ENCODE assay signal across 9 cellular contexts in the genomic region with DNA sequence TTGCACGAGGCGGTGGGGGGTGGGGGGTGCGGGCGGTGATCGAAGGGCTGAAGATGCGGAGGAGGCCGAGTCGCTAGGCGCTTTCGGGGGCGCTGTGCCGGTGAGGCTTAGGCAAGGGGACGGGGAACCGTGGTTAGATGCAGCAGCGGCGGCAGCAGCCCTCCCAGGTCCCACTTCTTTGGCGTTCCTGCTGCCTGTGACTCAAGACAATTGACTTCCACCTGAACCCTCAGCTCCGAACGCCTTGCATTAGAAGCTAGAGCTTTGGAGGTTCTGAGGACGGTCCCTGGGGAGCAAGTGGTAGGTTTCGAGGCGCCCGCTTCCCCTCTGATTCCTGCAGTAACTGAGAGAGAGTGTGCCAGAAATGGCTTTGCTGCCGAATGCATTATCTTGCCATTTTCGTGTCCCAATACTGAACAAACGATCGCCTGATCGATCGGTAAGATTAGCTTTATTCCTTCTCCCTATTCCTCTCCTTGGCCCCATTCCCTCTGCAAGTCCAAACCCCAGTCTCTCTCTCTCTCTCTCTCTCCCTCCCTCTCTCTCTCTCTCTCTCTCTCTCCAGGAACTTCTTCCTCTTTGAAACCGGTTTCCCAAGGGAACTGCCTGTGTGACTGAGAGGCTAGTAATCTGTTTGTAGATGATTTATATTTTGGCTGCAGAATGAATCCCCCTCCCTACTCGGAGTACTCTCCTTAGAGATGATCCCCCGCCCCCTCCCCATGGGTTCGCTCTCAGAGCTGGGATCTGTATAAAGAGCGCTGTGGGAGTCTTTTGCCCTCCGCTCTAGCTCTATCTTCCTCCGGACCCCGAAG. TPM values are rescaled to one million over a fixed set of nuclear protein-coding genes. Genes with fewer than 3 reads are reported as not detected.
DNase-seq lines count a peak whose midpoint lies in the region; ATAC-seq, FAIRE-seq and TF ChIP-seq lines count a peak whose summit lies in the region.
"Had no signal": no experiment of that assay in that cellular context is flagged by ENCODE, and none has a peak within 500 bp of the region (broad histone marks: within the 10 kb centered on the region; RNA-seq: fewer than 3 reads in every experiment).

No MANE protein-coding gene starts in this region.

- no TSS peak for BruUV-seq in MCF 10A (replicated peaks; lab: Mats Ljungman, UMichigan)

- no peak for TF ChIP-seq POLR2A in testis (IDR thresholded peaks at IDR 0.05)

- H3K27ac Mint-ChIP-seq in MCF 10A (ENCODE audit: low read depth, unreplicated experiment) = no peak overlapping the region
- H3K27ac Mint-ChIP-seq in natural killer cell treated with Interleukin-12 subunit alpha and Interleukin-12 subunit beta and Interleukin-15 and Interleukin-18, amount 100 ng/mL, for 72 hours = no peak overlapping the region

- H3K4me1 ChIP-seq in kidney (ENCODE audit: control insufficient read depth in 1 of 2, insufficient read depth in 1 of 2, low read depth in 1 of 2, low read length in 2 of 2) (peaks cover 0 to 3% of the 10 kb centered on the region in 2 donors), testis (no peaks in the 10 kb centered on the region)

- no peaks in the 10 kb centered on the region for H3K27me3 Mint-ChIP-seq in MCF 10A (ENCODE audit: insufficient read depth, unreplicated experiment)
- no peaks in the 10 kb centered on the region for H3K27me3 Mint-ChIP-seq in natural killer cell treated with Interleukin-12 subunit alpha and Interleukin-12 subunit beta and Interleukin-15 and Interleukin-18, amount 100 ng/mL, for 72 hours

- no peaks in the 10 kb centered on the region for H3K9me3 Mint-ChIP-seq in MCF 10A (ENCODE audit: unreplicated experiment)
- H3K9me3 Mint-ChIP-seq in natural killer cell treated with Interleukin-12 subunit alpha and Interleukin-12 subunit beta and Interleukin-15 and Interleukin-18, amount 100 ng/mL, for 72 hours = no peaks in the 10 kb centered on the region

- intact Hi-C loops in MCF 10A (cut with micrococcal nuclease) (no loop called here), kidney (cut with DNase I) (no loop called here), testis (cut with DNase I; ENCODE audit: low total_unique reads) (no loop called here)

- H3K4me3 ChIP-seq in kidney (ENCODE audit: low read length in 2 of 2) (peak overlapping the region; percentile 54 to 64), testis (peak overlapping the region in 1 of 2 donors; percentile 2)

- no peaks in the 10 kb centered on the region for H3K36me3 Mint-ChIP-seq in MCF 10A (ENCODE audit: insufficient read depth, unreplicated experiment)
- peaks cover 4% of the 10 kb centered on the region for H3K36me3 Mint-ChIP-seq in natural killer cell treated with Interleukin-12 subunit alpha and Interleukin-12 subunit beta and Interleukin-15 and Interleukin-18, amount 100 ng/mL, for 72 hours

- POLR2A ChIA-PET in MCF 10A (lab: Yijun Ruan, JAX) = interaction anchor here (0.5 to 1.1 kb wide), 5 partner anchors 23 to 679 kb away, joined by 3 to 6 read pairs (median 3); no protein-coding TSS in a partner anchor

- FAIRE-seq in kidney (lab: Jason Lieb, UNC) = no peak

- 1% methylated on average over 34 to 36 of the region's 37 CpGs for WGBS in testis, 2 donors

- H3K9me3 ChIP-seq in kidney (ENCODE audit: control insufficient read depth in 1 of 2, low read length in 2 of 2) (no peaks in the 10 kb centered on the region), testis (no peaks in the 10 kb centered on the region)

- H3K4me3 Mint-ChIP-seq in MCF 10A (ENCODE audit: unreplicated experiment) = peak overlapping the region; percentile 81
- no peak overlapping the region for H3K4me3 Mint-ChIP-seq in natural killer cell treated with Interleukin-12 subunit alpha and Interleukin-12 subunit beta and Interleukin-15 and Interleukin-18, amount 100 ng/mL, for 72 hours

- CTCF ChIA-PET in MCF 10A (lab: Yijun Ruan, JAX) = interaction anchor here (0.6 to 1.3 kb wide), 3 partner anchors 16 to 1558 kb away, joined by 3 to 4 read pairs (median 4); no protein-coding TSS in a partner anchor

- peak; percentile 58 for ATAC-seq in GM21423 (IDR thresholded peaks at IDR 0.05; ENCODE audit: unreplicated experiment)
- no peak for ATAC-seq in natural killer cell treated with Interleukin-12 subunit alpha and Interleukin-12 subunit beta and Interleukin-15 and Interleukin-18, amount 100 ng/mL, for 72 hours

- H3K4me1 Mint-ChIP-seq in MCF 10A (ENCODE audit: insufficient read depth, unreplicated experiment) = peaks cover 15% of the 10 kb centered on the region
- no peaks in the 10 kb centered on the region for H3K4me1 Mint-ChIP-seq in natural killer cell treated with Interleukin-12 subunit alpha and Interleukin-12 subunit beta and Interleukin-15 and Interleukin-18, amount 100 ng/mL, for 72 hours (ENCODE audit: low read depth in 2 of 2)

- H3K27ac ChIP-seq in kidney (ENCODE audit: low read depth in 2 of 2, low read length in 2 of 2) (no peak overlapping the region), testis (no peak overlapping the region)

- DNase-seq in NCI-H2081 treated with DMSO at 0.1 percent for 48 hours (lab: John Stamatoyannopoulos, UW) = peak; percentile 41
- DNase-seq in MCF 10A (ENCODE audit: unreplicated experiment) = peak; percentile 64
- peak; percentile 61 for DNase-seq in kidney
- peak; percentile 15 for DNase-seq in testis
- DNase-seq in natural killer cell treated with Interleukin-12 subunit alpha and Interleukin-12 subunit beta and Interleukin-15 and Interleukin-18, amount 100 ng/mL, for 72 hours (ENCODE audit: low spot score) = no peak
- DNase-seq in RPMI8226 = no peak
- no peak for DNase-seq in NK-92 (lab: John Stamatoyannopoulos, UW; ENCODE audit: unreplicated experiment)

- H3K36me3 ChIP-seq in kidney (ENCODE audit: control insufficient read depth in 1 of 2, insufficient read depth in 2 of 2, low read length in 2 of 2) (no peaks in the 10 kb centered on the region), testis (ENCODE audit: low read depth, missing control alignments) (no peaks in the 10 kb centered on the region)

- H3K27me3 ChIP-seq in testis = no peaks in the 10 kb centered on the region

- TF ChIP-seq CTCF in MCF 10A (IDR thresholded peaks at IDR 0.05; ENCODE audit: unreplicated experiment) (no peak), kidney (IDR thresholded peaks at IDR 0.05; ENCODE audit: borderline replicate concordance, extremely low read depth, insufficient read depth) (no peak), testis (IDR thresholded peaks at IDR 0.05) (no peak)

- H3K9ac ChIP-seq in kidney (ENCODE audit: low read length in 2 of 2) = no peak overlapping the region

RNA-seq across cellular contexts. Expression of gene BRINP3, which starts 0.7 kb away (rescaled TPM):
- total RNA-seq in MCF 10A (2022) (0.26 and 0.34 TPM in 2 replicates), kidney (1.8 TPM), testis (1 to 10 TPM; 2.0 to 2.2 TPM)
- polyA plus RNA-seq in kidney (ENCODE audit: insufficient read depth, low read depth, low replicate concordance) (1.4 TPM), testis (ENCODE audit: insufficient read depth, low read depth, low replicate concordance) (10.6 TPM)
- not detected for total RNA-seq in natural killer cell treated with Interleukin-12 subunit alpha and Interleukin-12 subunit beta and Interleukin-15 and Interleukin-18, amount 100 ng/mL, for 72 hours
- total RNA-seq: T-helper 1 cell treated with Interleukin-12 subunit alpha and Interleukin-12 subunit beta and Interleukin-4 antibody, amounts not matched to agents 30 ng/mL and 1 ng/mL, for 36 hours had no signal

Comparison
In these comparisons a context has a peak if more than half of its experiments do, and no peak if none do; other contexts are left out.
1. DNase-seq: peak in NCI-H2081 treated with DMSO at 0.1 percent for 48 hours (single experiment), MCF 10A (single experiment), kidney (single experiment) and testis (single experiment); none in natural killer cell treated with Interleukin-12 subunit alpha and Interleukin-12 subunit beta and Interleukin-15 and Interleukin-18, amount 100 ng/mL, for 72 hours (single experiment), RPMI8226 (single experiment) and NK-92 (single experiment).